ENCODE assay signal across 1 cellular context in genomic region chr17:21354796-21355385, GRCh38.
TF ChIP-seq lines count a peak whose summit lies in the region.

No MANE protein-coding gene starts in this region.

TF ChIP-seq in IMR-90, 13 proteins besides CTCF, POLR2A, EP300 and RAD21 (continued from another document):
- TF ChIP-seq ELK1 (IDR thresholded peaks at IDR 0.05; ENCODE audit: borderline replicate concordance, low read depth, low read length) (no peak), MAZ (IDR thresholded peaks at IDR 0.05; ENCODE audit: borderline replicate concordance, low read depth, low read length) (no peak), FOS (IDR thresholded peaks at IDR 0.05; ENCODE audit: low read depth, low read length) (no peak)
